18 cellular contexts compared by ENCODE assay signal in genomic region chr14:36944307-36945010, GRCh38.
A peak's percentile ranks its signal among the peaks of the same experiment; 100 is the strongest.
DNase-seq lines count a peak whose midpoint lies in the region; TF ChIP-seq lines count a peak whose summit lies in the region.
"Had no signal": no experiment of that assay in that cellular context is flagged by ENCODE, and none has a peak within 500 bp of the region (broad histone marks: within the 10 kb centered on the region; RNA-seq: fewer than 3 reads in every experiment).

No MANE protein-coding gene starts in this region.

- H3K4me1 ChIP-seq in mesenchymal stem cell (ENCODE audit: control insufficient read depth, insufficient read depth, low read depth, low read length): peaks cover 3% of the 10 kb centered on the region
- H3K4me1 ChIP-seq in MM.1S (ENCODE audit: low read length): no peaks in the 10 kb centered on the region

- H2BK5ac ChIP-seq in mesenchymal stem cell (ENCODE audit: low read depth, low read length, poor library complexity, severe bottlenecking): no peak overlapping the region

- no peaks in the 10 kb centered on the region for H3K79me2 ChIP-seq in MM.1S (ENCODE audit: low read length)

- no peaks in the 10 kb centered on the region for H4K20me1 ChIP-seq in MM.1S (ENCODE audit: insufficient read depth, low read length)

- H2BK15ac ChIP-seq in mesenchymal stem cell (ENCODE audit: low read depth, poor library complexity, severe bottlenecking): no peak overlapping the region

- in situ Hi-C loops in brain microvascular endothelial cell (cut with HindIII; ENCODE audit: low pct_ligation_motif_present, low sequenced_read_pairs): no loop called here

- no peak overlapping the region for H3K14ac ChIP-seq in mesenchymal stem cell (ENCODE audit: low read length in 2 of 2)

- WGBS in mesenchymal stem cell: 44% methylated on average over 5 of the region's 5 CpGs

- H3K9me2 ChIP-seq in MM.1S (replicated peaks; ENCODE audit: insufficient read depth, low read length): no peaks in the 10 kb centered on the region

- no peak overlapping the region for H2BK120ac ChIP-seq in mesenchymal stem cell (ENCODE audit: low read depth, low read length)

- no peaks in the 10 kb centered on the region for H3K79me1 ChIP-seq in mesenchymal stem cell (replicated peaks; ENCODE audit: low read length, poor library complexity, severe bottlenecking)

- no peak overlapping the region for H3K23ac ChIP-seq in mesenchymal stem cell (ENCODE audit: low read length in 2 of 2)

- no peak overlapping the region for H4K8ac ChIP-seq in mesenchymal stem cell (ENCODE audit: low read length)

- H3K9ac ChIP-seq in mesenchymal stem cell (ENCODE audit: low read length): no peak overlapping the region
- H3K9ac ChIP-seq in MM.1S (ENCODE audit: low read length): no peak overlapping the region

- no peak overlapping the region for H2BK12ac ChIP-seq in mesenchymal stem cell (ENCODE audit: low read length in 2 of 2)

- DNase-seq in Daoy (ENCODE audit: low read depth): peak; percentile 83
- peak; percentile 86 for DNase-seq in LHCN-M2 (ENCODE audit: low read depth)
- peak; percentile 40 for DNase-seq in brain microvascular endothelial cell
- peak; percentile 48 for DNase-seq in mesenchymal stem cell
- DNase-seq in effector CD8-positive, alpha-beta T cell (lab: John Stamatoyannopoulos, UW): no peak
- DNase-seq in HuH-7 (ENCODE audit: low spot score): no peak
- DNase-seq in kidney tubule cell (ENCODE audit: low spot score): no peak
- no peak for DNase-seq in MM.1S
- DNase-seq: activated CD4-positive, alpha-beta T cell treated with anti-CD3 and anti-CD28 coated beads for 36 hours; activated naive CD8-positive, alpha-beta T cell treated with anti-CD3 and anti-CD28 coated beads for 36 hours; activated T-cell treated with anti-CD3 and anti-CD28 coated beads for 4 hours; H9; head of caudate nucleus; NCI-H1417 treated with DMSO at 0.1 percent for 48 hours; right cardiac atrium; Right ventricle myocardium superior; stimulated activated CD4-positive, alpha-beta T cell treated with anti-CD3 and anti-CD28 coated beads, Interleukin-2, amount 100 ng/mL, for 48 hours; T-helper 2 cell had no signal

- peak overlapping the region; percentile 49 for H2AK5ac ChIP-seq in mesenchymal stem cell (ENCODE audit: low read length, severe bottlenecking)

- TF ChIP-seq CTCF in brain microvascular endothelial cell (IDR thresholded peaks at IDR 0.05; ENCODE audit: low read depth, low read length, missing control alignments): no peak
- TF ChIP-seq CTCF in MM.1S (IDR thresholded peaks at IDR 0.05; ENCODE audit: low read length): no peak

- H3K27ac ChIP-seq in brain microvascular endothelial cell (no peak overlapping the region), mesenchymal stem cell (ENCODE audit: low read length, poor library complexity, severe bottlenecking) (no peak overlapping the region), MM.1S (ENCODE audit: low read length) (no peak overlapping the region)

- no peaks in the 10 kb centered on the region for H3K27me3 ChIP-seq in brain microvascular endothelial cell (replicated peaks)
- H3K27me3 ChIP-seq in mesenchymal stem cell (ENCODE audit: control insufficient read depth in 1 of 2, insufficient read depth in 1 of 2, low read length in 2 of 2): no peaks in the 10 kb centered on the region
- no peaks in the 10 kb centered on the region for H3K27me3 ChIP-seq in MM.1S (replicated peaks; ENCODE audit: insufficient read depth, low read length)

- no peaks in the 10 kb centered on the region for H3K36me3 ChIP-seq in brain microvascular endothelial cell (replicated peaks)
- no peaks in the 10 kb centered on the region for H3K36me3 ChIP-seq in mesenchymal stem cell (ENCODE audit: control insufficient read depth in 1 of 2, insufficient read depth in 2 of 2, low read depth in 1 of 2, low read length in 2 of 2)
- H3K36me3 ChIP-seq in MM.1S (replicated peaks; ENCODE audit: insufficient read depth, low read length): no peaks in the 10 kb centered on the region

- H4K91ac ChIP-seq in mesenchymal stem cell (ENCODE audit: low read length): no peak overlapping the region

- no peak overlapping the region for H3K18ac ChIP-seq in mesenchymal stem cell (ENCODE audit: low read depth in 1 of 2, low read length in 2 of 2)

- H3K4me3 ChIP-seq in brain microvascular endothelial cell (ENCODE audit: low read depth, low read length) (no peak overlapping the region), mesenchymal stem cell (ENCODE audit: insufficient read depth in 1 of 2, low read depth in 1 of 2, low read length in 2 of 2) (no peak overlapping the region), MM.1S (ENCODE audit: low read length) (no peak overlapping the region)

- H2AFZ ChIP-seq in mesenchymal stem cell (ENCODE audit: low read depth, low read length) (no peak overlapping the region), MM.1S (ENCODE audit: low read length) (no peak overlapping the region)

- no peaks in the 10 kb centered on the region for H3K9me3 ChIP-seq in mesenchymal stem cell (ENCODE audit: control insufficient read depth, low read length)
- no peaks in the 10 kb centered on the region for H3K9me3 ChIP-seq in MM.1S (replicated peaks; ENCODE audit: insufficient read depth, low read length)

- no peak overlapping the region for H3K4me2 ChIP-seq in mesenchymal stem cell (ENCODE audit: low read length, poor library complexity, severe bottlenecking)
- H3K4me2 ChIP-seq in MM.1S (ENCODE audit: low read depth, low read length): no peak overlapping the region

- no peaks in the 10 kb centered on the region for H3F3A ChIP-seq in MM.1S (ENCODE audit: insufficient read depth, low read length)

- H3K4ac ChIP-seq in mesenchymal stem cell (ENCODE audit: low read depth in 1 of 2, low read length in 2 of 2): peak overlapping the region in 1 of 2 experiments; percentile 2

Comparison
In these comparisons a context has a peak if more than half of its experiments do, and no peak if none do; other contexts are left out.
1. DNase-seq: peak in Daoy (single experiment), LHCN-M2 (single experiment), brain microvascular endothelial cell (single experiment) and mesenchymal stem cell (single experiment); none in effector CD8-positive, alpha-beta T cell (single experiment), HuH-7 (single experiment), kidney tubule cell (single experiment) and MM.1S (single experiment).